ENCODE assay signal across 20 cellular contexts in the genomic region with DNA sequence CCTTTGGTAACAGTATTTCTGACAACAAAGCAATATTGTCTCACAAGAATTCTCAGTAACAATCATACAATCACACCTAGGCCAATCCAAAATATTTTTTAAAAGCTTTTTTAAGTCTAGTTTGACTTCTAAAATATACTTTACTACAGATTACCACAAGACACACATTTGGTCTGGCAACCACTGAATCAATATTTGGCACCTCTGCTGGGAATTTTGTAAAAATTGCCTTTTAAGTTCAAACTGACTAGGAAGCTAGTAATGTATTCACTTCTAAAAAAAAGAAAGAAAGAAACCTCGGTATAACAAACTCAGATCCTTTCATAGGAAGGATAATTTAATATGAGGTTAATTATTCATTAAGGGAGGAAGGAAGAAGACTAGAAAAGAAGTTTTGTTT. TPM values are rescaled to one million over a fixed set of nuclear protein-coding genes. Genes with fewer than 3 reads are reported as not detected.
DNase-seq lines count a peak whose midpoint lies in the region; ATAC-seq, FAIRE-seq and TF ChIP-seq lines count a peak whose summit lies in the region.
"Had no signal": no experiment of that assay in that cellular context is flagged by ENCODE, and none has a peak within 500 bp of the region (broad histone marks: within the 10 kb centered on the region; RNA-seq: fewer than 3 reads in every experiment).

No MANE protein-coding gene starts in this region.

- H3K36me3 Mint-ChIP-seq in stimulated activated naive B cell treated with anti-CD40 and anti-IgM and Interleukin-4, amounts not matched to agents 10 μg/mL and 1 μg/mL and 100 μg/mL, for 72 hours: no peaks in the 10 kb centered on the region
- H3K36me3 Mint-ChIP-seq: CD14-positive monocyte; CD4-positive, alpha-beta memory T cell; CD4-positive, CD25-positive, alpha-beta regulatory T cell; CD8-positive, alpha-beta memory T cell had no signal

- H3K9me3 ChIP-seq in right lobe of liver (no peaks in the 10 kb centered on the region), HepG2 (ENCODE audit: low read length) (peaks cover 7% of the 10 kb centered on the region; the same call in 1 of the 2 replicates), HCT116 (ENCODE audit: control insufficient read depth in 1 of 2, insufficient read depth in 1 of 2, low read depth in 1 of 2, low read length in 2 of 2) (0 out of 4 replicates have a peak, but pooled peaks cover 0 to 3% of the 10 kb centered on the region in 2 experiments)
- H3K9me3 ChIP-seq: BE2C had no signal

- peaks cover 2 to 13% of the 10 kb centered on the region in 2 donors for H3K4me1 Mint-ChIP-seq in stimulated activated naive B cell treated with anti-CD40 and anti-IgM and Interleukin-4, amounts not matched to agents 10 μg/mL and 1 μg/mL and 100 μg/mL, for 72 hours
- H3K4me1 Mint-ChIP-seq: CD4-positive, CD25-positive, alpha-beta regulatory T cell; CD8-positive, alpha-beta memory T cell had no signal

- no peak overlapping the region for H3K4me3 Mint-ChIP-seq in stimulated activated naive B cell treated with anti-CD40 and anti-IgM and Interleukin-4, amounts not matched to agents 10 μg/mL and 1 μg/mL and 100 μg/mL, for 72 hours
- H3K4me3 Mint-ChIP-seq: CD14-positive monocyte; CD4-positive, alpha-beta memory T cell; CD4-positive, CD25-positive, alpha-beta regulatory T cell; CD8-positive, alpha-beta memory T cell had no signal

- H3K4me1 ChIP-seq in right lobe of liver (peaks cover 0 to 14% (median 0%) of the 10 kb centered on the region in 4 donors), HepG2 (ENCODE audit: insufficient read depth, low read length) (peaks cover 21% of the 10 kb centered on the region), HCT116 (ENCODE audit: control insufficient read depth in 1 of 2, insufficient read depth in 2 of 2, low read length in 2 of 2) (no peaks in the 10 kb centered on the region)
- H3K4me1 ChIP-seq: BE2C had no signal

- in situ Hi-C loops in HepG2 (cut with HindIII; ENCODE audit: extremely low pct_ligation_motif_present, low pct_unique_long_range_greater_than_20kb): no loop called here

- TF ChIP-seq POLR2A in right lobe of liver (IDR thresholded peaks at IDR 0.05) (no peak), HepG2 (IDR thresholded peaks at IDR 0.05; ENCODE audit: insufficient read depth in 1 of 2, low read depth in 2 of 2, low read length in 2 of 2) (no peak), HCT116 (IDR thresholded peaks at IDR 0.05; ENCODE audit: borderline replicate concordance, extremely low read depth, insufficient read depth, insufficient read length) (no peak)

- H4K20me1 ChIP-seq in HepG2 (ENCODE audit: insufficient read depth, low read length): no peaks in the 10 kb centered on the region
- H4K20me1 ChIP-seq in HCT116 (ENCODE audit: insufficient read depth): no peaks in the 10 kb centered on the region
- H4K20me1 ChIP-seq: BLaER1 had no signal

- POLR2A ChIA-PET in HepG2 (lab: Yijun Ruan, JAX) (no interaction called here), HCT116 (lab: Charles Lee) (interaction anchor here (0.8 kb wide), 1 partner anchor 7 kb away, joined by 3 read pairs; no protein-coding TSS in a partner anchor)

- H3K27ac Mint-ChIP-seq in stimulated activated naive B cell treated with anti-CD40 and anti-IgM and Interleukin-4, amounts not matched to agents 10 μg/mL and 1 μg/mL and 100 μg/mL, for 72 hours: no peak overlapping the region
- H3K27ac Mint-ChIP-seq: CD14-positive monocyte; CD4-positive, alpha-beta memory T cell; CD4-positive, CD25-positive, alpha-beta regulatory T cell; CD8-positive, alpha-beta memory T cell had no signal

- intact Hi-C loops in right lobe of liver (cut with DNase I) (no loop called here), HepG2 (cut with micrococcal nuclease; ENCODE audit: unreplicated experiment) (no loop called here), HCT116 (cut with micrococcal nuclease) (no loop called here)

- H3K36me3 ChIP-seq in right lobe of liver (no peaks in the 10 kb centered on the region), HepG2 (replicated peaks in 1 of 2; ENCODE audit: control insufficient read depth in 1 of 2, insufficient read depth in 2 of 2, low read length in 2 of 2) (no peaks in the 10 kb centered on the region), HCT116 (ENCODE audit: control insufficient read depth in 1 of 2, insufficient read depth in 2 of 2, low read length in 2 of 2) (no peaks in the 10 kb centered on the region)
- H3K36me3 ChIP-seq: BE2C, BLaER1 had no signal

- TF ChIP-seq RAD21 in HepG2 (CRISPR knock-in tag; IDR thresholded peaks at IDR 0.05) (no peak), HCT116 (IDR thresholded peaks at IDR 0.05; ENCODE audit: low read depth) (no peak)

- H3K4me2 ChIP-seq in HepG2 (ENCODE audit: low read depth, low read length) (no peak overlapping the region), HCT116 (ENCODE audit: low read length) (no peak overlapping the region)
- H3K4me2 ChIP-seq: BLaER1 had no signal

- peaks cover 2 to 6% of the 10 kb centered on the region in 2 donors for H3K9me3 Mint-ChIP-seq in stimulated activated naive B cell treated with anti-CD40 and anti-IgM and Interleukin-4, amounts not matched to agents 10 μg/mL and 1 μg/mL and 100 μg/mL, for 72 hours

- CTCF ChIA-PET in HepG2 (lab: Yijun Ruan, JAX; ENCODE audit: low intra/inter-chr PET ratio, low total read pairs) (no interaction called here), HCT116 (lab: Charles Lee) (no interaction called here)

- H3K27ac ChIP-seq in right lobe of liver: peak overlapping the region in 1 of 3 donors; percentile 8
- no peak overlapping the region for H3K27ac ChIP-seq in HepG2 (ENCODE audit: extremely low read length, insufficient read depth, low read length)
- H3K27ac ChIP-seq in HCT116 (ENCODE audit: low read depth, low read length): no peak overlapping the region
- H3K27ac ChIP-seq: 22Rv1, BLaER1 had no signal

- H3K9ac ChIP-seq in HepG2 (ENCODE audit: insufficient read depth, low read depth, low read length) (no peak overlapping the region), HCT116 (ENCODE audit: low read length) (no peak overlapping the region)
- H3K9ac ChIP-seq: BLaER1 had no signal

- FAIRE-seq in HepG2 (lab: Jason Lieb, UNC): no peak
- FAIRE-seq: D721Med, G401.6, GM12891 had no signal

- H3K27me3 ChIP-seq in right lobe of liver (no peaks in the 10 kb centered on the region), HepG2 (ENCODE audit: control insufficient read depth in 1 of 2, insufficient read depth in 2 of 2, low read length in 2 of 2) (no peaks in the 10 kb centered on the region), HCT116 (ENCODE audit: insufficient read depth, low read length) (no peaks in the 10 kb centered on the region)
- H3K27me3 ChIP-seq: BE2C, BLaER1 had no signal

- no peaks in the 10 kb centered on the region for H3K79me2 ChIP-seq in HepG2 (ENCODE audit: insufficient read depth, low read length)
- no peaks in the 10 kb centered on the region for H3K79me2 ChIP-seq in HCT116 (ENCODE audit: insufficient read depth, low read length)

- TF ChIP-seq CTCF in right lobe of liver (IDR thresholded peaks at IDR 0.05): no peak
- TF ChIP-seq CTCF in HepG2 (CRISPR knock-in tag; IDR thresholded peaks at IDR 0.05): no peak
- TF ChIP-seq CTCF in HCT116 (IDR thresholded peaks at IDR 0.05 in 2 of 3, conservative IDR thresholded peaks at IDR 0.05 in 1 of 3; ENCODE audit: borderline replicate concordance in 1 of 3, insufficient read depth in 1 of 3, low read depth in 2 of 3, low read length in 2 of 3): no peak

- no peaks in the 10 kb centered on the region for H3K27me3 Mint-ChIP-seq in stimulated activated naive B cell treated with anti-CD40 and anti-IgM and Interleukin-4, amounts not matched to agents 10 μg/mL and 1 μg/mL and 100 μg/mL, for 72 hours

- peak in 3 of 4 donors; percentile 48 to 61 (median 54) for ATAC-seq in right lobe of liver
- ATAC-seq in HepG2: no peak
- no peak for ATAC-seq in HCT116
- ATAC-seq in stimulated activated naive B cell treated with anti-CD40 and anti-IgM and Interleukin-4, amounts not matched to agents 10 μg/mL and 1 μg/mL and 100 μg/mL, for 72 hours (replicated peaks): no peak
- no peak for ATAC-seq in GM21515 (IDR thresholded peaks at IDR 0.05; ENCODE audit: unreplicated experiment)

- no peak overlapping the region for H2AFZ ChIP-seq in HepG2 (ENCODE audit: low read length)
- H2AFZ ChIP-seq in HCT116 (ENCODE audit: low read depth, low read length, poor library complexity, severe bottlenecking): peak overlapping the region; percentile 19

- H3K9me2 ChIP-seq in HCT116 (ENCODE audit: insufficient read depth): no peaks in the 10 kb centered on the region

- WGBS in right lobe of liver (ENCODE audit: insufficient coverage, low coverage, low lambda C conversion rate, missing lambda C conversion rate): 0% methylated on average over 1 of the region's 1 CpG
- 2% methylated on average over 1 of the region's 1 CpG for WGBS in HepG2 (ENCODE audit: low lambda C conversion rate)

- DNase-seq in right lobe of liver (no peak), HepG2 (ENCODE audit: low spot score) (no peak), HCT116 (ENCODE audit: low read depth, low spot score) (no peak)
- DNase-seq in stimulated activated naive B cell treated with anti-CD40 and anti-IgM and Interleukin-4, amounts not matched to agents 10 μg/mL and 1 μg/mL and 100 μg/mL, for 72 hours: no peak
- DNase-seq: ACHN; BE2C; C1 segment of cervical spinal cord; CD4-positive, alpha-beta memory T cell; CD4-positive, CD25-positive, alpha-beta regulatory T cell; CD8-positive, alpha-beta memory T cell; COR-L47; DMS79 treated with DMSO at 0.1 percent for 48 hours; GF-D8 had no signal

- RAD21 ChIA-PET in HCT116 (lab: Charles Lee; ENCODE audit: low non-redundant PET in 1 of 2, low total read pairs in 2 of 2, uncharacterized antibody in 2 of 2, unreplicated experiment in 2 of 2): no interaction called here

- BruUV-seq in HepG2 (replicated peaks; lab: Mats Ljungman, UMichigan): no TSS peak
- BruUV-seq in HCT116 (replicated peaks; lab: Mats Ljungman, UMichigan): no TSS peak

- H3K4me3 ChIP-seq in right lobe of liver (no peak overlapping the region), HepG2 (replicated peaks in 1 of 3; ENCODE audit: insufficient read depth in 1 of 3, low read depth in 2 of 3, low read length in 3 of 3) (no peak overlapping the region), HCT116 (replicated peaks in 1 of 2; ENCODE audit: low read depth in 1 of 2, low read length in 2 of 2) (no peak overlapping the region)
- H3K4me3 ChIP-seq: BLaER1 had no signal

- TF ChIP-seq EP300 in HepG2 (IDR thresholded peaks at IDR 0.05; ENCODE audit: low read depth in 2 of 2, low read length in 2 of 2) (no peak), HepG2 (CRISPR knock-in tag; IDR thresholded peaks at IDR 0.05; ENCODE audit: borderline replicate concordance) (no peak)

RNA-seq across cellular contexts. Expression of a gene that starts 18.2 kb away (rescaled TPM):
- total RNA-seq in right lobe of liver (10 to 100 TPM in 4 of 6 experiments, 1 to 10 TPM in 2; 7.2 to 28.3 (median 11.0) TPM), HepG2 (2016; rRNA removed; fragmentation: Illumina TruSeq; extraction: Trizol) (2.2 and 2.8 TPM in 2 replicates), HCT116 (2021; ENCODE audit: unreplicated experiment) (14.1 TPM)
- 1.0 and 1.2 TPM in 2 replicates for total RNA-seq in HepG2 (2016; cell fraction: cytosol; rRNA removed; fragmentation: Illumina TruSeq; extraction: Trizol; ENCODE audit: low read depth)
- 1.8 and 2.5 TPM in 2 replicates for total RNA-seq in HepG2 (2016; cell fraction: insoluble cytoplasmic fraction; rRNA removed; fragmentation: Illumina TruSeq; extraction: Trizol)
- 2.9 and 3.4 TPM in 2 replicates for total RNA-seq in HepG2 (2016; cell fraction: membrane; rRNA removed; fragmentation: Illumina TruSeq; extraction: Trizol)
- total RNA-seq in HepG2 (2016; cell fraction: nucleus; rRNA removed; fragmentation: Illumina TruSeq; extraction: Trizol): 3.9 and 4.2 TPM in 2 replicates
- 3.0 and 3.3 TPM in 2 replicates for polyA plus RNA-seq in HepG2 (2011; rRNA removed)
- polyA plus RNA-seq in HepG2 (2011; cell fraction: cytosol; rRNA removed): 1.9 and 2.1 TPM in 2 replicates
- polyA plus RNA-seq in HepG2 (2011; cell fraction: nucleus; rRNA removed): 3.5 and 4.3 TPM in 2 replicates
- polyA plus RNA-seq in HepG2 (2012): 1.8 and 2.6 TPM in 2 replicates
- 1.1 and 1.2 TPM in 2 replicates for polyA plus RNA-seq in HepG2 (2016; cell fraction: cytosol; fragmentation: Illumina TruSeq; extraction: Trizol; ENCODE audit: low read depth)
- polyA plus RNA-seq in HepG2 (2016; cell fraction: insoluble cytoplasmic fraction; fragmentation: Illumina TruSeq; extraction: Trizol; ENCODE audit: low read depth): 2.7 and 3.6 TPM in 2 replicates
- 2.5 and 3.2 TPM in 2 replicates for polyA plus RNA-seq in HepG2 (2016; cell fraction: membrane; fragmentation: Illumina TruSeq; extraction: Trizol; ENCODE audit: low read depth)
- 4.6 and 5.1 TPM in 2 replicates for polyA plus RNA-seq in HepG2 (2016; cell fraction: nucleus; fragmentation: Illumina TruSeq; extraction: Trizol; ENCODE audit: insufficient read depth, low read depth)
- 7.0 and 9.1 TPM in 2 replicates for polyA minus RNA-seq in HepG2 (2011; rRNA and poly(A)+ RNA removed; ENCODE audit: low replicate concordance)
- 3.4 and 4.0 TPM in 2 replicates for polyA minus RNA-seq in HepG2 (2011; cell fraction: cytosol; rRNA and poly(A)+ RNA removed)
- 8.1 and 12.8 TPM in 2 replicates for polyA minus RNA-seq in HepG2 (2011; cell fraction: nucleus; rRNA and poly(A)+ RNA removed)
- 3.7 and 5.0 TPM in 2 replicates for polyA plus RNA-seq in HCT116 (2012)

Comparison
In these comparisons a context has a peak if more than half of its experiments do, and no peak if none do; other contexts are left out.
1. ATAC-seq: peak in right lobe of liver (3 of 4); none in HepG2 (single experiment), HCT116 (single experiment), stimulated activated naive B cell treated with anti-CD40 and anti-IgM and Interleukin-4, amounts not matched to agents 10 μg/mL and 1 μg/mL and 100 μg/mL, for 72 hours (0 of 2) and GM21515 (single experiment).